In genomic region chr3:71078723-71079525, GRCh38 we compare ENCODE assay signal across 16 cellular contexts.
DNase-seq lines count a peak whose midpoint lies in the region; ATAC-seq and TF ChIP-seq lines count a peak whose summit lies in the region.
"Had no signal": no experiment of that assay in that cellular context is flagged by ENCODE, and none has a peak within 500 bp of the region (broad histone marks: within the 10 kb centered on the region; RNA-seq: fewer than 3 reads in every experiment).

No MANE protein-coding gene starts in this region.

- TF ChIP-seq EP300 in sigmoid colon (IDR thresholded peaks at IDR 0.05) = no peak

- no peak overlapping the region for H2AFZ ChIP-seq in PC-3 (ENCODE audit: low read length)

- H3K27ac Mint-ChIP-seq in activated T-cell treated with anti-CD3 and anti-CD28 coated beads, Interleukin-2, amount 50 U/mL, for 24 hours = peak overlapping the region; percentile 81
- H3K27ac Mint-ChIP-seq in chondrocyte (ENCODE audit: unreplicated experiment) = peak overlapping the region; percentile 24
- H3K27ac Mint-ChIP-seq: brain, nephron had no signal

- ATAC-seq in PC-3 (peak; percentile 48), HG03457 (IDR thresholded peaks at IDR 0.05; ENCODE audit: unreplicated experiment) (no peak)
- ATAC-seq: left lobe of liver had no signal

- no peaks in the 10 kb centered on the region for H3F3A ChIP-seq in PC-3 (ENCODE audit: low read length, unreplicated experiment)

- no peak overlapping the region for H3K9ac ChIP-seq in PC-3 (ENCODE audit: low read length)

- intact Hi-C loops in PC-3 (cut with micrococcal nuclease) = loop anchor here (2.0 kb wide), 1 partner anchor 24 kb away; no protein-coding TSS in a partner anchor
- intact Hi-C loops in sigmoid colon (cut with DNase I) = no loop called here

- no peak for DNase-seq in activated T-cell treated with anti-CD3 and anti-CD28 coated beads, Interleukin-2, amount 50 U/mL, for 24 hours
- DNase-seq in activated T-cell treated with anti-CD3 and anti-CD28 coated beads, Interleukin-2, amount 50 U/mL, for 48 hours = no peak
- DNase-seq in PC-3 (no peak), chondrocyte (ENCODE audit: low spot score) (no peak), sigmoid colon (no peak), mesenteric fat pad (ENCODE audit: low spot score) (no peak)
- no peak for DNase-seq in stimulated activated CD4-positive, alpha-beta T cell treated with anti-CD3 and anti-CD28 coated beads, Interleukin-12 subunit alpha, Interleukin-12 subunit beta, amount 100 ng/mL, for 4 hours
- DNase-seq: hypothalamus; NCI-H2029; NCI-H526 treated with DMSO at 0.1 percent for 48 hours; stimulated activated CD8-positive, alpha-beta memory T cell treated with anti-CD3 and anti-CD28 coated beads, Interleukin-4, amount 100 ng/mL, for 48 hours; trophoblast cell had no signal

- no peak for TF ChIP-seq POLR2A in sigmoid colon (IDR thresholded peaks at IDR 0.05)

- no peaks in the 10 kb centered on the region for H4K20me1 ChIP-seq in PC-3 (ENCODE audit: low read length)

- CTCF ChIA-PET in PC-3 (lab: Charles Lee) = interaction anchor here (0.6 to 0.9 kb wide), 4 partner anchors 8 to 603 kb away, joined by 3 to 4 read pairs (median 3); no protein-coding TSS in a partner anchor

- H3K4me3 ChIP-seq in PC-3 (ENCODE audit: low read length) = peak overlapping the region; percentile 42; the same call in 1 of the 2 replicates
- H3K4me3 ChIP-seq in sigmoid colon = no peak overlapping the region

- no TSS peak for BruUV-seq in PC-3 (replicated peaks; lab: Mats Ljungman, UMichigan)

- H3K36me3 Mint-ChIP-seq in activated T-cell treated with anti-CD3 and anti-CD28 coated beads, Interleukin-2, amount 50 U/mL, for 24 hours (ENCODE audit: low read depth) = peaks cover 85% of the 10 kb centered on the region
- peaks cover under 1% of the 10 kb centered on the region for H3K36me3 Mint-ChIP-seq in chondrocyte (ENCODE audit: low read depth)
- H3K36me3 Mint-ChIP-seq: brain had no signal

- H3K9me3 Mint-ChIP-seq in activated T-cell treated with anti-CD3 and anti-CD28 coated beads, Interleukin-2, amount 50 U/mL, for 24 hours = no peaks in the 10 kb centered on the region
- H3K9me3 Mint-ChIP-seq in chondrocyte (ENCODE audit: low read depth) = no peaks in the 10 kb centered on the region
- H3K9me3 Mint-ChIP-seq: brain, nephron had no signal

- peak overlapping the region; percentile 76 for H3K4me2 ChIP-seq in PC-3 (ENCODE audit: low read length)

- 64 to 80% methylated on average over 8 of the region's 8 CpGs for WGBS in sigmoid colon, 2 donors

- H3K4me1 Mint-ChIP-seq in activated T-cell treated with anti-CD3 and anti-CD28 coated beads, Interleukin-2, amount 50 U/mL, for 24 hours (ENCODE audit: low read depth) = peaks cover 94% of the 10 kb centered on the region
- peaks cover 74% of the 10 kb centered on the region for H3K4me1 Mint-ChIP-seq in chondrocyte (ENCODE audit: low read depth)
- H3K4me1 Mint-ChIP-seq: brain had no signal

- peak overlapping the region; percentile 62 for H3K27ac ChIP-seq in PC-3 (ENCODE audit: low read length)
- H3K27ac ChIP-seq in sigmoid colon = peak overlapping the region; percentile 9 to 66 (median 42)

- peak overlapping the region; percentile 32 for H3K4me3 Mint-ChIP-seq in activated T-cell treated with anti-CD3 and anti-CD28 coated beads, Interleukin-2, amount 50 U/mL, for 24 hours
- H3K4me3 Mint-ChIP-seq in chondrocyte (ENCODE audit: unreplicated experiment) = no peak overlapping the region
- H3K4me3 Mint-ChIP-seq: brain, nephron had no signal

- H3K27me3 ChIP-seq in PC-3 (ENCODE audit: low read length) (no peaks in the 10 kb centered on the region), sigmoid colon (no peaks in the 10 kb centered on the region)

- H3K36me3 ChIP-seq in PC-3 (ENCODE audit: low read depth, low read length) (no peaks in the 10 kb centered on the region), sigmoid colon (no peaks in the 10 kb centered on the region)

- H3K4me1 ChIP-seq in PC-3 (ENCODE audit: insufficient read depth, low read length) (peaks cover 25% of the 10 kb centered on the region), sigmoid colon (peaks cover 0 to 79% (median 67%) of the 10 kb centered on the region in 4 donors)

- POLR2A ChIA-PET in PC-3 (lab: Charles Lee; ENCODE audit: unreplicated experiment) = interaction anchor here (0.6 to 0.7 kb wide), 2 partner anchors 31 to 42 kb away, joined by 3 to 8 read pairs; no protein-coding TSS in a partner anchor

- TF ChIP-seq CTCF in PC-3 (conservative IDR thresholded peaks at IDR 0.05; ENCODE audit: low read depth, low read length) (no peak), chondrocyte (IDR thresholded peaks at IDR 0.05) (no peak), sigmoid colon (IDR thresholded peaks at IDR 0.05) (no peak)

- H3K9me2 ChIP-seq in PC-3 (replicated peaks; ENCODE audit: low read length) = no peaks in the 10 kb centered on the region

- H3K9me3 ChIP-seq in PC-3 (ENCODE audit: low read length) (no peaks in the 10 kb centered on the region), sigmoid colon (no peaks in the 10 kb centered on the region)

- no peaks in the 10 kb centered on the region for H3K27me3 Mint-ChIP-seq in activated T-cell treated with anti-CD3 and anti-CD28 coated beads, Interleukin-2, amount 50 U/mL, for 24 hours
- no peaks in the 10 kb centered on the region for H3K27me3 Mint-ChIP-seq in chondrocyte (ENCODE audit: low read depth)

- H3K79me2 ChIP-seq in PC-3 (ENCODE audit: low read length) = no peaks in the 10 kb centered on the region
